ENCODE assay signal across 10 cellular contexts in genomic region chr1:8239039-8239305, GRCh38.
DNase-seq lines count a peak whose midpoint lies in the region; ATAC-seq and TF ChIP-seq lines count a peak whose summit lies in the region.
"Had no signal": no experiment of that assay in that cellular context is flagged by ENCODE, and none has a peak within 500 bp of the region (broad histone marks: within the 10 kb centered on the region; RNA-seq: fewer than 3 reads in every experiment).

No MANE protein-coding gene starts in this region.

- peak; percentile 55 for DNase-seq in DMS153 treated with DMSO at 0.1 percent for 48 hours (lab: John Stamatoyannopoulos, UW; ENCODE audit: unreplicated experiment)
- DNase-seq in RPMI7951 (ENCODE audit: low read depth): peak; percentile 63
- peak; percentile 64 for DNase-seq in fibroblast of peridontal ligament (ENCODE audit: extremely low read depth)
- peak; percentile 36 to 72 (median 52) for DNase-seq in ovary
- DNase-seq in Ammon's horn (ENCODE audit: low spot score): no peak
- no peak for DNase-seq in MV-4-11 (lab: John Stamatoyannopoulos, UW)
- DNase-seq in stimulated activated CD4-positive, alpha-beta T cell treated with anti-CD3 and anti-CD28 coated beads, Interleukin-4, amount 100 ng/mL, for 4 hours: no peak
- DNase-seq: NCI-H1694 had no signal

- peaks cover 7% of the 10 kb centered on the region for H3K4me1 ChIP-seq in ovary (ENCODE audit: insufficient read depth)
- H3K4me1 ChIP-seq: HAP-1 had no signal

- no peak for TF ChIP-seq CTCF in ovary (IDR thresholded peaks at IDR 0.05)

- H3K27me3 ChIP-seq in ovary: no peaks in the 10 kb centered on the region

- H3K4me3 ChIP-seq in ovary: no peak overlapping the region
- H3K4me3 ChIP-seq: HAP-1 had no signal

- no peak overlapping the region for H3K27ac ChIP-seq in ovary

- H3K36me3 ChIP-seq in ovary: no peaks in the 10 kb centered on the region
- H3K36me3 ChIP-seq: HAP-1 had no signal

- intact Hi-C loops in ovary (cut with DNase I): loop anchor here in 3 of 4 donors (5.0 to 10.0 kb wide), 4 partner anchors 76 to 257 kb away; partner anchors contain the start of genes ERRFI1 (in 1 of the 3) and SLC45A1 (in 1 of the 3)

- H3K9me3 ChIP-seq in ovary: no peaks in the 10 kb centered on the region
- H3K9me3 ChIP-seq: HAP-1 had no signal

- 63 to 69% (median 64%) methylated on average over 5 of the region's 5 CpGs for WGBS in ovary, 3 donors

- no peak for TF ChIP-seq EP300 in ovary (IDR thresholded peaks at IDR 0.05)

- TF ChIP-seq POLR2A in ovary (IDR thresholded peaks at IDR 0.05): no peak

- no peak for ATAC-seq in HG02885 (IDR thresholded peaks at IDR 0.05; ENCODE audit: poor library complexity, unreplicated experiment)

Comparison
In these comparisons a context has a peak if more than half of its experiments do, and no peak if none do; other contexts are left out.
1. DNase-seq: peak in DMS153 treated with DMSO at 0.1 percent for 48 hours (single experiment), RPMI7951 (single experiment), fibroblast of peridontal ligament (single experiment) and ovary (5 of 5); none in Ammon's horn (single experiment), MV-4-11 (single experiment) and stimulated activated CD4-positive, alpha-beta T cell treated with anti-CD3 and anti-CD28 coated beads, Interleukin-4, amount 100 ng/mL, for 4 hours (0 of 2).